8 cellular contexts compared by ENCODE assay signal in genomic region chr1:161165742-161166668, GRCh38. TPM values are rescaled to one million over a fixed set of nuclear protein-coding genes. Genes with fewer than 3 reads are reported as not detected.
DNase-seq lines count a peak whose midpoint lies in the region; ATAC-seq and TF ChIP-seq lines count a peak whose summit lies in the region.

Gene PPOX, plus strand, starts transcription at chr1:161166426. Its CDS starts 422 bp downstream, at chr1:161166848.

- intact Hi-C loops in mammary epithelial cell (cut with micrococcal nuclease): loop anchor here (1.0 kb wide), 3 partner anchors 11 to 35 kb away; partner anchors contain the start of gene B4GALT3

- in situ Hi-C loops in mammary epithelial cell (cut with MboI; ENCODE audit: low sequenced_read_pairs in 2 of 2): no loop called here

- H3K4me3 ChIP-seq in WERI-Rb-1 (ENCODE audit: low read depth, low read length) (peak within 1 kb of the TSS; percentile 68), mammary epithelial cell (replicated peaks in 1 of 3; ENCODE audit: insufficient read depth in 1 of 3, low read depth in 2 of 3, low read length in 3 of 3) (peak within 1 kb of the TSS; percentile 60 to 66 (median 65)), smooth muscle cell (peak within 1 kb of the TSS; percentile 58)

- H3K9me3 ChIP-seq in WERI-Rb-1 (ENCODE audit: severe bottlenecking): no peaks in the 10 kb centered on the region
- no peaks in the 10 kb centered on the region for H3K9me3 ChIP-seq in mammary epithelial cell (replicated peaks; ENCODE audit: insufficient read depth, low read length)
- H3K9me3 ChIP-seq in smooth muscle cell (replicated peaks; ENCODE audit: low read depth): no peaks in the 10 kb centered on the region

- H4K20me1 ChIP-seq in mammary epithelial cell (ENCODE audit: insufficient read depth, low read length) (no peaks in the 10 kb centered on the region), smooth muscle cell (ENCODE audit: low read depth) (no peaks in the 10 kb centered on the region)

- peak; percentile 74 for TF ChIP-seq CTCF in WERI-Rb-1 (IDR thresholded peaks at IDR 0.05; ENCODE audit: low read depth, low read length)
- peak; percentile 27 to 48 for TF ChIP-seq CTCF in mammary epithelial cell (conservative IDR thresholded peaks at IDR 0.05 in 1 of 2, IDR thresholded peaks at IDR 0.05 in 1 of 2; ENCODE audit: extremely low read depth in 1 of 2, insufficient read depth in 1 of 2, low read depth in 1 of 2, low read length in 2 of 2)
- peak; percentile 36 for TF ChIP-seq CTCF in smooth muscle cell (IDR thresholded peaks at IDR 0.05; ENCODE audit: borderline replicate concordance, insufficient read depth, poor library complexity, severe bottlenecking)

- H3F3A ChIP-seq in smooth muscle cell (ENCODE audit: low read depth): peaks cover 10% of the 10 kb centered on the region

- peaks cover 3% of the 10 kb centered on the region for H3K79me2 ChIP-seq in mammary epithelial cell (ENCODE audit: insufficient read depth, low read length)
- H3K79me2 ChIP-seq in smooth muscle cell (ENCODE audit: low read depth): no peaks in the 10 kb centered on the region

- H3K4me1 ChIP-seq in mammary epithelial cell (ENCODE audit: insufficient read depth, low read length): peaks cover 18% of the 10 kb centered on the region
- H3K4me1 ChIP-seq in smooth muscle cell (ENCODE audit: low read depth): peaks cover 11% of the 10 kb centered on the region

- peaks cover 68% of the 10 kb centered on the region for H3K36me3 ChIP-seq in WERI-Rb-1
- peaks cover 8% of the 10 kb centered on the region for H3K36me3 ChIP-seq in mammary epithelial cell (ENCODE audit: insufficient read depth, low read length)
- H3K36me3 ChIP-seq in smooth muscle cell (ENCODE audit: low read depth): no peaks in the 10 kb centered on the region

- TSS peak; percentile 79 for BruUV-seq in mammary epithelial cell (replicated peaks; lab: Mats Ljungman, UMichigan)

- H3K9ac ChIP-seq in mammary epithelial cell (ENCODE audit: insufficient read depth, low read length) (peak within 1 kb of the TSS; percentile 84), smooth muscle cell (ENCODE audit: low read depth) (peak within 1 kb of the TSS; percentile 96)

- peak within 1 kb of the TSS; percentile 61 for H3K27ac ChIP-seq in WERI-Rb-1
- peak within 1 kb of the TSS; percentile 86 for H3K27ac ChIP-seq in mammary epithelial cell (ENCODE audit: insufficient read depth, low read depth, low read length)
- H3K27ac ChIP-seq in smooth muscle cell (ENCODE audit: low read depth): peak within 1 kb of the TSS; percentile 99

- peak within 1 kb of the TSS; percentile 88 for H2AFZ ChIP-seq in mammary epithelial cell (ENCODE audit: low read depth, low read length)
- H2AFZ ChIP-seq in smooth muscle cell (ENCODE audit: low read depth): peak within 1 kb of the TSS; percentile 43

- peak; percentile 91 for DNase-seq in AG08396 (ENCODE audit: low spot score)
- DNase-seq in NCI-H2227 (lab: John Stamatoyannopoulos, UW; ENCODE audit: unreplicated experiment): peak; percentile 97
- peak; percentile 100 for DNase-seq in WERI-Rb-1
- peak; percentile 98 for DNase-seq in mammary epithelial cell
- DNase-seq in iPS-NIHi7 (ENCODE audit: extremely low spot score): peak; percentile 93
- DNase-seq in smooth muscle cell (lab: John Stamatoyannopoulos, UW; ENCODE audit: unreplicated experiment): peak; percentile 78

- dilution Hi-C loops in mammary epithelial cell (cut with HindIII; ENCODE audit: low sequenced_read_pairs): no loop called here

- ATAC-seq in GM18907 (IDR thresholded peaks at IDR 0.05; ENCODE audit: unreplicated experiment) (peak; percentile 92), HG03159 (IDR thresholded peaks at IDR 0.05; ENCODE audit: unreplicated experiment) (peak; percentile 88)

- 4% methylated on average over 44 of the region's 54 CpGs for WGBS in mammary epithelial cell (ENCODE audit: low coverage, missing lambda C conversion rate)
- WGBS in smooth muscle cell (ENCODE audit: low lambda C conversion rate): under 1% methylated on average over 53 of the region's 54 CpGs

- H3K27me3 ChIP-seq in WERI-Rb-1 (ENCODE audit: insufficient read depth, low read depth, severe bottlenecking) (no peaks in the 10 kb centered on the region), mammary epithelial cell (ENCODE audit: insufficient read depth, low read length) (no peaks in the 10 kb centered on the region), smooth muscle cell (ENCODE audit: low read depth) (no peaks in the 10 kb centered on the region)

- peak within 1 kb of the TSS; percentile 92 for H3K4me2 ChIP-seq in mammary epithelial cell (ENCODE audit: insufficient read depth, low read depth, low read length)
- peak within 1 kb of the TSS; percentile 96 for H3K4me2 ChIP-seq in smooth muscle cell

- CTCF ChIA-PET in mammary epithelial cell (lab: Charles Lee; ENCODE audit: low non-redundant PET): interaction anchor here (0.5 to 0.8 kb wide), 4 partner anchors 50 to 896 kb away, joined by 3 to 9 read pairs (median 4); partner anchors contain the start of gene TOMM40L

RNA-seq across cellular contexts. Expression of gene PPOX, which starts in this region (rescaled TPM):
- total RNA-seq in mammary epithelial cell (10 to 100 TPM; 13.0 to 15.6 TPM), smooth muscle cell (14.2 and 16.5 TPM in 2 replicates)
- polyA plus RNA-seq in mammary epithelial cell (11.8 TPM), smooth muscle cell (23.8 and 31.6 TPM in 2 replicates)
- 6.0 TPM for polyA minus RNA-seq in mammary epithelial cell

Comparison
In these comparisons a context has a peak if more than half of its experiments do, and no peak if none do; other contexts are left out.
1. Peak in every context shown above with its lines: DNase-seq, ATAC-seq, H3K4me3 ChIP-seq and H3K27ac ChIP-seq.